In genomic region chr2:17442334-17442733, GRCh38 we compare ENCODE assay signal across 18 cellular contexts.
DNase-seq lines count a peak whose midpoint lies in the region; ATAC-seq, FAIRE-seq and TF ChIP-seq lines count a peak whose summit lies in the region.
"Had no signal": no experiment of that assay in that cellular context is flagged by ENCODE, and none has a peak within 500 bp of the region (broad histone marks: within the 10 kb centered on the region; RNA-seq: fewer than 3 reads in every experiment).

No MANE protein-coding gene starts in this region.

- H3K36me3 ChIP-seq in K562 (ENCODE audit: control insufficient read depth, insufficient read depth, low read length): no peaks in the 10 kb centered on the region
- no peaks in the 10 kb centered on the region for H3K36me3 ChIP-seq in GM23338 (ENCODE audit: insufficient read depth)
- H3K36me3 ChIP-seq: BLaER1, cardiac muscle cell had no signal

- TF ChIP-seq CTCF in A549 (IDR thresholded peaks at IDR 0.05) (no peak), K562 (IDR thresholded peaks at IDR 0.05 in 2 of 3, conservative IDR thresholded peaks at IDR 0.05 in 1 of 3; ENCODE audit: insufficient read depth in 2 of 3, low read depth in 1 of 3, low read length in 3 of 3) (no peak), GM23338 (conservative IDR thresholded peaks at IDR 0.05; ENCODE audit: low read depth in 2 of 2) (no peak)

- H3K4me3 Mint-ChIP-seq in T-helper 2 cell treated with Interferon-gamma antibody and Interleukin-4, amounts not matched to agents 5 μg/mL and 100 μg/mL, for 36 hours: no peak overlapping the region
- no peak overlapping the region for H3K4me3 Mint-ChIP-seq in GM23338
- H3K4me3 Mint-ChIP-seq: activated CD4-positive, alpha-beta memory T cell treated with anti-CD3 and anti-CD28 coated beads for 36 hours; IgD-negative memory B cell; natural killer cell treated with Interleukin-12 subunit alpha and Interleukin-12 subunit beta and Interleukin-15 and Interleukin-18, amount 100 ng/mL, for 72 hours had no signal

- POLR2A ChIA-PET in A549 (lab: Yijun Ruan, JAX): no interaction called here
- POLR2A ChIA-PET in K562 (lab: Yijun Ruan, JAX): no interaction called here

- H3K27ac Mint-ChIP-seq in T-helper 2 cell treated with Interferon-gamma antibody and Interleukin-4, amounts not matched to agents 5 μg/mL and 100 μg/mL, for 36 hours: no peak overlapping the region
- H3K27ac Mint-ChIP-seq in GM23338: no peak overlapping the region
- H3K27ac Mint-ChIP-seq: activated CD4-positive, alpha-beta memory T cell treated with anti-CD3 and anti-CD28 coated beads for 36 hours; IgD-negative memory B cell; natural killer cell treated with Interleukin-12 subunit alpha and Interleukin-12 subunit beta and Interleukin-15 and Interleukin-18, amount 100 ng/mL, for 72 hours had no signal

- H3K27ac ChIP-seq in A549 (no peak overlapping the region), K562 (ENCODE audit: extremely low read depth, low read depth, low read length) (no peak overlapping the region), GM23338 (ENCODE audit: low read depth) (no peak overlapping the region)
- H3K27ac ChIP-seq: BLaER1, cardiac muscle cell had no signal

- H4K20me1 ChIP-seq in K562 (replicated peaks; ENCODE audit: control insufficient read depth, insufficient read depth, low read length) (no peaks in the 10 kb centered on the region), GM23338 (replicated peaks; ENCODE audit: insufficient read depth) (no peaks in the 10 kb centered on the region)
- H4K20me1 ChIP-seq: BLaER1 had no signal

- no TSS peak for BruUV-seq in K562 (replicated peaks; lab: Mats Ljungman, UMichigan)

- H3K4me3 ChIP-seq in A549 (no peak overlapping the region), K562 (no peak overlapping the region), GM23338 (no peak overlapping the region)
- H3K4me3 ChIP-seq: BLaER1, cardiac muscle cell had no signal

- H3K36me3 Mint-ChIP-seq in T-helper 2 cell treated with Interferon-gamma antibody and Interleukin-4, amounts not matched to agents 5 μg/mL and 100 μg/mL, for 36 hours (ENCODE audit: low read depth): no peaks in the 10 kb centered on the region
- no peaks in the 10 kb centered on the region for H3K36me3 Mint-ChIP-seq in GM23338 (ENCODE audit: low read depth)
- H3K36me3 Mint-ChIP-seq: activated CD4-positive, alpha-beta memory T cell treated with anti-CD3 and anti-CD28 coated beads for 36 hours; IgD-negative memory B cell; natural killer cell treated with Interleukin-12 subunit alpha and Interleukin-12 subunit beta and Interleukin-15 and Interleukin-18, amount 100 ng/mL, for 72 hours had no signal

- TF ChIP-seq POLR2A in A549 (IDR thresholded peaks at IDR 0.05; ENCODE audit: low read length) (no peak), K562 (conservative IDR thresholded peaks at IDR 0.05) (no peak)

- CTCF ChIA-PET in A549 (lab: Yijun Ruan, JAX) (no interaction called here), K562 (lab: Yijun Ruan, JAX; ENCODE audit: low intra/inter-chr PET ratio) (no interaction called here)

- WGBS in A549 (ENCODE audit: missing lambda C conversion rate): 53% methylated on average over 2 of the region's 2 CpGs
- WGBS in K562 (ENCODE audit: insufficient coverage, low coverage, missing lambda C conversion rate): 4% methylated on average over 2 of the region's 2 CpGs

- H3K9me2 ChIP-seq in GM23338 (ENCODE audit: insufficient read depth): peaks cover 8% of the 10 kb centered on the region; the same call in 1 of the 2 replicates

- no peak for TF ChIP-seq RAD21 in A549 (conservative IDR thresholded peaks at IDR 0.05 in 1 of 2, IDR thresholded peaks at IDR 0.05 in 1 of 2)
- no peak for TF ChIP-seq RAD21 in K562 (CRISPR knock-in tag; conservative IDR thresholded peaks at IDR 0.05 in 1 of 2, IDR thresholded peaks at IDR 0.05 in 1 of 2)

- H3K9me1 ChIP-seq in K562 (ENCODE audit: control insufficient read depth, insufficient read depth, low read length): no peaks in the 10 kb centered on the region

- FAIRE-seq in A549 (lab: Jason Lieb, UNC) (no peak), K562 (lab: Jason Lieb, UNC) (no peak)

- H3K27me3 ChIP-seq in K562 (ENCODE audit: control insufficient read depth in 2 of 2, insufficient read depth in 2 of 2, low read length in 2 of 2) (no peaks in the 10 kb centered on the region), GM23338 (ENCODE audit: insufficient read depth) (no peaks in the 10 kb centered on the region)
- H3K27me3 ChIP-seq: BLaER1, cardiac muscle cell had no signal

- no peak for ATAC-seq in A549
- no peak for ATAC-seq in K562
- no peak for ATAC-seq in HG03159 (IDR thresholded peaks at IDR 0.05; ENCODE audit: unreplicated experiment)
- ATAC-seq in GM23338: no peak
- ATAC-seq: left colon; natural killer cell treated with Interleukin-12 subunit alpha and Interleukin-12 subunit beta and Interleukin-15 and Interleukin-18, amount 100 ng/mL, for 72 hours had no signal

- intact Hi-C loops in K562 (cut with micrococcal nuclease): no loop called here

- H3K4me2 ChIP-seq in A549: no peak overlapping the region
- no peak overlapping the region for H3K4me2 ChIP-seq in K562 (ENCODE audit: insufficient read depth, low read length)
- no peak overlapping the region for H3K4me2 ChIP-seq in GM23338
- H3K4me2 ChIP-seq: BLaER1 had no signal

- H3F3A ChIP-seq in GM23338 (replicated peaks; ENCODE audit: low read depth): no peaks in the 10 kb centered on the region

- H3K4me1 Mint-ChIP-seq in T-helper 2 cell treated with Interferon-gamma antibody and Interleukin-4, amounts not matched to agents 5 μg/mL and 100 μg/mL, for 36 hours (ENCODE audit: low read depth): no peaks in the 10 kb centered on the region
- H3K4me1 Mint-ChIP-seq in GM23338: peaks cover 13% of the 10 kb centered on the region
- H3K4me1 Mint-ChIP-seq: IgD-negative memory B cell had no signal

- peaks cover 6% of the 10 kb centered on the region for H3K9me3 Mint-ChIP-seq in T-helper 2 cell treated with Interferon-gamma antibody and Interleukin-4, amounts not matched to agents 5 μg/mL and 100 μg/mL, for 36 hours
- peaks cover 2% of the 10 kb centered on the region; the same call in 1 of the 3 replicates for H3K9me3 Mint-ChIP-seq in GM23338

- H3K9ac ChIP-seq in K562 (ENCODE audit: insufficient read depth in 1 of 2, low read depth in 2 of 2, low read length in 2 of 2): no peak overlapping the region
- H3K9ac ChIP-seq: BLaER1 had no signal

- H3K4me1 ChIP-seq in A549 (no peaks in the 10 kb centered on the region), K562 (replicated peaks in 1 of 2; ENCODE audit: control insufficient read depth in 2 of 2, insufficient read depth in 2 of 2, low read length in 2 of 2) (no peaks in the 10 kb centered on the region; a peak in 1 of 5 replicates), GM23338 (ENCODE audit: insufficient read depth) (peaks cover 4% of the 10 kb centered on the region; the same call in 1 of the 2 replicates)
- H3K4me1 ChIP-seq: BLaER1 had no signal

- no peak for TF ChIP-seq EP300 in A549 (IDR thresholded peaks at IDR 0.05)
- no peak for TF ChIP-seq EP300 in K562 (IDR thresholded peaks at IDR 0.05; ENCODE audit: low read length)

- DNase-seq in A549 (ENCODE audit: low read depth in 1 of 2, low spot score in 1 of 2) (no peak), LHCN-M2 (ENCODE audit: low read depth) (peak; percentile 75), K562 (ENCODE audit: extremely low read depth in 1 of 4, low spot score in 3 of 4) (no peak), glomerular visceral epithelial cell (ENCODE audit: extremely low spot score) (peak; percentile 18), GM23338 (ENCODE audit: low spot score) (no peak), hippocampal formation (lab: John Stamatoyannopoulos, UW) (no peak)
- no peak for DNase-seq in T-helper 2 cell treated with Interferon-gamma antibody and Interleukin-4, amounts not matched to agents 5 μg/mL and 100 μg/mL, for 36 hours (ENCODE audit: low spot score)
- DNase-seq: ACHN; activated CD4-positive, alpha-beta memory T cell treated with anti-CD3 and anti-CD28 coated beads for 36 hours; Calu3; left colon; NCI-H2171 treated with DMSO at 0.1 percent for 48 hours; T-helper 9 cell had no signal

- no peaks in the 10 kb centered on the region for H3K27me3 Mint-ChIP-seq in T-helper 2 cell treated with Interferon-gamma antibody and Interleukin-4, amounts not matched to agents 5 μg/mL and 100 μg/mL, for 36 hours (ENCODE audit: low read depth)
- H3K27me3 Mint-ChIP-seq in GM23338 (ENCODE audit: insufficient read depth, low read depth, poor library complexity): peaks cover 2% of the 10 kb centered on the region
- H3K27me3 Mint-ChIP-seq: activated CD4-positive, alpha-beta memory T cell treated with anti-CD3 and anti-CD28 coated beads for 36 hours; natural killer cell treated with Interleukin-12 subunit alpha and Interleukin-12 subunit beta and Interleukin-15 and Interleukin-18, amount 100 ng/mL, for 72 hours had no signal

- H3K79me2 ChIP-seq in K562 (ENCODE audit: control insufficient read depth, insufficient read depth, low read length) (no peaks in the 10 kb centered on the region), GM23338 (replicated peaks; ENCODE audit: insufficient read depth) (no peaks in the 10 kb centered on the region)

- H3K9me3 ChIP-seq in A549: no peaks in the 10 kb centered on the region
- H3K9me3 ChIP-seq in K562 (replicated peaks; ENCODE audit: control insufficient read depth, insufficient read depth, low read depth, low read length): no peaks in the 10 kb centered on the region
- H3K9me3 ChIP-seq: BLaER1 had no signal

- no peak overlapping the region for H2AFZ ChIP-seq in K562 (ENCODE audit: low read depth, low read length)
- no peak overlapping the region; the same call in 1 of the 2 replicates for H2AFZ ChIP-seq in GM23338

- in situ Hi-C loops in K562 (cut with MboI): no loop called here

TF ChIP-seq in A549, 52 proteins besides CTCF, POLR2A, EP300 and RAD21:
- TF ChIP-seq KDM1A (IDR thresholded peaks at IDR 0.05; ENCODE audit: low read depth) (no peak), FOSL2 (IDR thresholded peaks at IDR 0.05) (no peak), FOSL2 (CRISPR knock-in tag; IDR thresholded peaks at IDR 0.05) (peak; percentile 7; the same call in 1 of the 2 replicates)

TF ChIP-seq in K562, 482 proteins besides CTCF, POLR2A, EP300 and RAD21 (continues in another document):
- TF ChIP-seq SMAD2 (IDR thresholded peaks at IDR 0.05; ENCODE audit: low read depth, low read length) (no peak), BRD9 (IDR thresholded peaks at IDR 0.05; ENCODE audit: low read depth, partially characterized antibody) (no peak)

TF ChIP-seq in GM23338, 12 proteins besides CTCF, POLR2A, EP300 and RAD21:
- TF ChIP-seq ZNF114 (CRISPR knock-in tag; IDR thresholded peaks at IDR 0.05): no peak

Comparison
In these comparisons a context has a peak if more than half of its experiments do, and no peak if none do; other contexts are left out.
1. DNase-seq: peak in LHCN-M2 (single experiment) and glomerular visceral epithelial cell (single experiment); none in A549 (0 of 2), K562 (0 of 4), T-helper 2 cell treated with Interferon-gamma antibody and Interleukin-4, amounts not matched to agents 5 μg/mL and 100 μg/mL, for 36 hours (single experiment), GM23338 (single experiment) and hippocampal formation (0 of 2).